Comparison of ENCODE assay signal across 25 cellular contexts in genomic region chr17:65167581-65167980, GRCh38.
"Had no signal": no experiment of that assay in that cellular context is flagged by ENCODE, and none has a peak within 500 bp of the region (broad histone marks: within the 10 kb centered on the region; RNA-seq: fewer than 3 reads in every experiment).

No MANE protein-coding gene starts in this region.

- DNase-seq: hippocampal formation; kidney; left ventricle myocardium superior; lower lobe of right lung; mammary epithelial cell; mesenchymal stem cell; naive thymus-derived CD8-positive, alpha-beta T cell; retina; right cardiac atrium; stimulated activated CD4-positive, alpha-beta T cell treated with anti-CD3 and anti-CD28 coated beads, Interleukin-4, amount 100 ng/mL, for 24 hours; stimulated activated naive CD4-positive, alpha-beta T cell; tibial artery; trophoblast cell; upper lobe of right lung had no signal

- H3K27ac Mint-ChIP-seq: stimulated activated effector memory CD8-positive, alpha-beta T cell treated with anti-CD3 and anti-CD28 coated beads, Interleukin-12 subunit alpha, Interleukin-12 subunit beta, amount 100 ng/mL, for 72 hours; stimulated activated naive CD8-positive, alpha-beta T cell treated with anti-CD3 and anti-CD28 coated beads, Interleukin-15, Interleukin-2, amounts not matched to agents 100 ng/mL and 50 ng/mL, for 24 hours had no signal

- H3K27me3 Mint-ChIP-seq: naive thymus-derived CD8-positive, alpha-beta T cell; stimulated activated naive CD8-positive, alpha-beta T cell treated with anti-CD3 and anti-CD28 coated beads, Interleukin-15, Interleukin-2, amounts not matched to agents 100 ng/mL and 50 ng/mL, for 24 hours had no signal

- H3K27me3 ChIP-seq: pancreas, suprapubic skin, tibial artery, upper lobe of right lung had no signal

- H3K36me3 Mint-ChIP-seq: naive thymus-derived CD8-positive, alpha-beta T cell had no signal

- ATAC-seq: left lobe of liver; left ventricle myocardium superior; lower lobe of right lung; naive thymus-derived CD8-positive, alpha-beta T cell; right cardiac atrium; sciatic nerve; stimulated activated effector memory CD8-positive, alpha-beta T cell treated with anti-CD3 and anti-CD28 coated beads, Interleukin-12 subunit alpha, Interleukin-12 subunit beta, amount 100 ng/mL, for 72 hours; upper lobe of right lung had no signal

- H3K9me3 Mint-ChIP-seq: naive thymus-derived CD8-positive, alpha-beta T cell; stimulated activated effector memory CD8-positive, alpha-beta T cell treated with anti-CD3 and anti-CD28 coated beads, Interleukin-12 subunit alpha, Interleukin-12 subunit beta, amount 100 ng/mL, for 72 hours; stimulated activated naive CD8-positive, alpha-beta T cell treated with anti-CD3 and anti-CD28 coated beads, Interleukin-15, Interleukin-2, amounts not matched to agents 100 ng/mL and 50 ng/mL, for 24 hours had no signal

- FAIRE-seq: islet of Langerhans, kidney, pancreas had no signal

- H3K27ac ChIP-seq: lower lobe of right lung, pancreas, prostate gland, skin epidermis, suprapubic skin, thoracic aorta, tibial artery, upper lobe of right lung had no signal

- H3K4me1 ChIP-seq: pancreas, prostate gland, suprapubic skin had no signal

- H3K4me3 Mint-ChIP-seq: naive thymus-derived CD8-positive, alpha-beta T cell; neural crest cell; stimulated activated effector memory CD8-positive, alpha-beta T cell treated with anti-CD3 and anti-CD28 coated beads, Interleukin-12 subunit alpha, Interleukin-12 subunit beta, amount 100 ng/mL, for 72 hours; stimulated activated naive CD8-positive, alpha-beta T cell treated with anti-CD3 and anti-CD28 coated beads, Interleukin-15, Interleukin-2, amounts not matched to agents 100 ng/mL and 50 ng/mL, for 24 hours had no signal

- H3K4me3 ChIP-seq: lower lobe of right lung, pancreas, prostate gland, skin epidermis, suprapubic skin, thoracic aorta, tibial artery, upper lobe of right lung had no signal

- H3K9me3 ChIP-seq: lower lobe of right lung, pancreas, prostate gland, suprapubic skin, thoracic aorta, tibial artery, upper lobe of right lung had no signal

- H3K36me3 ChIP-seq: lower lobe of right lung, pancreas, prostate gland, suprapubic skin, thoracic aorta, tibial artery, upper lobe of right lung had no signal
